8 cellular contexts compared by ENCODE assay signal in the genomic region with DNA sequence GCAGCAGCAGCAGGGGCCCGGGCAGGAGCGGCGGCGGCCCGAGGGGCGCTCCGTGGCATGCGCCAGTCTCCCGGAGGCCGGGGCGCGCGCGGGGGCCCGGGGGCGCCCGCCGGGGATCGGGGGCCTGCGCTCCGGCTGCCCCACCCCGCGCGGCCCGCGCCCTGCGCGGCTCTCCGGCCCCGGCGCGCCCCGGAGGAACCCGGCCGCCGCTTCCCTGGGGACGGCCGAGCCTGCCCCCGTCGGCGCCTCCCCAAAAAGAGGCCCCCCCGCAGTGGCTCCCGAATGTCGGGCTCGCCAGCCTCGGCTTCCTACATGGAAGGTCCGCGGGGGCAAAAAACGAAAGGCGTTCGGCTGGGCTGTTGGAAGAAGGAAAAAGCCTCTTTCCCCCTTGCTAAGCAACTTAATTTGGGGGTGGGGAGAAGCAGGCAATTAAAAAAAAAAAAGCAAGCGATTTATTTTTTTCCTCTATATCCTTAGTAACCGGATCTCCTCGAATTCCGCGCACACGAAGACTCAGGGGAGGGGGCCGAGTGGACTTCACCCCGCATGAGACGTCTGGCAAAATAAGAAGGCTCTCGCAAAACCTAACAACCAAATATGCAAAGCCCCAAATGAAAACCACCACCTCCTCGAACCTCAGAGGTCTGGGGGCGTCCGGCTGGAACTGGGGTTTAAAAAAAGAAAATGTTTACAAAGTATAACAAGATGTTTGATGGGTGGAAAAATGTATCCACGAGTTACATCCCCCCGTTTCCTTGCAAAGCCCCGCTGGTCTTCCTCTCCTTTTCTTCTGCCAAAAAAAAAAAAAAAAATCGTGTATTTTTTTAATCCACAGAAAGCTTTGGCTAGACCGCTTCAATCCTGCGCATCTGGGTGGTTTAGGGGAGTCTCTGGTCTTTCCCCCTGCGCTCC. TPM values are rescaled to one million over a fixed set of nuclear protein-coding genes. Genes with fewer than 3 reads are reported as not detected.
DNase-seq lines count a peak whose midpoint lies in the region; ATAC-seq and TF ChIP-seq lines count a peak whose summit lies in the region.

A gene with protein sequence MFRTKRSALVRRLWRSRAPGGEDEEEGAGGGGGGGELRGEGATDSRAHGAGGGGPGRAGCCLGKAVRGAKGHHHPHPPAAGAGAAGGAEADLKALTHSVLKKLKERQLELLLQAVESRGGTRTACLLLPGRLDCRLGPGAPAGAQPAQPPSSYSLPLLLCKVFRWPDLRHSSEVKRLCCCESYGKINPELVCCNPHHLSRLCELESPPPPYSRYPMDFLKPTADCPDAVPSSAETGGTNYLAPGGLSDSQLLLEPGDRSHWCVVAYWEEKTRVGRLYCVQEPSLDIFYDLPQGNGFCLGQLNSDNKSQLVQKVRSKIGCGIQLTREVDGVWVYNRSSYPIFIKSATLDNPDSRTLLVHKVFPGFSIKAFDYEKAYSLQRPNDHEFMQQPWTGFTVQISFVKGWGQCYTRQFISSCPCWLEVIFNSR (minus strand): TSS at position 430 of the 912 bp plus-strand sequence. CDS start 541 bp downstream, outside the sequence.

- intact Hi-C loops in CD4-positive, alpha-beta T cell (cut with DNase I, micrococcal nuclease) = loop anchor here (2.0 to 5.0 kb wide), 5 partner anchors 22 to 108 kb away; no protein-coding TSS in a partner anchor
- intact Hi-C loops in sciatic nerve (cut with DNase I) = no loop called here

- no peaks in the 10 kb centered on the region for H3K9me3 Mint-ChIP-seq in CD4-positive, alpha-beta T cell
- no peaks in the 10 kb centered on the region for H3K9me3 Mint-ChIP-seq in activated naive CD8-positive, alpha-beta T cell (ENCODE audit: low read depth)

- peaks cover 36% of the 10 kb centered on the region for H3K36me3 Mint-ChIP-seq in CD4-positive, alpha-beta T cell (ENCODE audit: low read depth)
- H3K36me3 Mint-ChIP-seq in activated naive CD8-positive, alpha-beta T cell = peaks cover 6% of the 10 kb centered on the region

- peak within 1 kb of the TSS; percentile 99 for H3K27ac Mint-ChIP-seq in CD4-positive, alpha-beta T cell
- peak within 1 kb of the TSS; percentile 80 for H3K27ac Mint-ChIP-seq in activated naive CD8-positive, alpha-beta T cell

- no peak for ATAC-seq in CD4-positive, alpha-beta T cell (ENCODE audit: poor library complexity)
- no peak for ATAC-seq in sciatic nerve
- ATAC-seq in GM18867 (IDR thresholded peaks at IDR 0.05; ENCODE audit: unreplicated experiment) = no peak

- POLR2A ChIA-PET in CD4-positive, alpha-beta T cell (lab: Charles Lee) = interaction anchor here (0.9 to 2.8 kb wide), 8 partner anchors 10 to 1928 kb away, joined by 3 to 50 read pairs (median 11); a partner anchor contains a TSS

- H3K27me3 ChIP-seq in CD4-positive, alpha-beta T cell (ENCODE audit: control insufficient read depth, insufficient read depth, low read length) = no peaks in the 10 kb centered on the region
- H3K27me3 ChIP-seq in HUES48 (ENCODE audit: control insufficient read depth, insufficient read depth, low read length) (peaks cover 17% of the 10 kb centered on the region; the same call in 1 of the 2 replicates), right atrium auricular region (no peaks in the 10 kb centered on the region)

- peak within 1 kb of the TSS; percentile 100 for H3K4me3 Mint-ChIP-seq in CD4-positive, alpha-beta T cell
- H3K4me3 Mint-ChIP-seq in activated naive CD8-positive, alpha-beta T cell = peak within 1 kb of the TSS; percentile 97

- no peaks in the 10 kb centered on the region for H3K27me3 Mint-ChIP-seq in CD4-positive, alpha-beta T cell
- H3K27me3 Mint-ChIP-seq in activated naive CD8-positive, alpha-beta T cell = no peaks in the 10 kb centered on the region

- TF ChIP-seq CTCF in CD4-positive, alpha-beta T cell (IDR thresholded peaks at IDR 0.05) = no peak
- no peak for TF ChIP-seq CTCF in right atrium auricular region (IDR thresholded peaks at IDR 0.05)

- peaks cover 24% of the 10 kb centered on the region for H3K36me3 ChIP-seq in HUES48 (ENCODE audit: control insufficient read depth, insufficient read depth, low read length)
- no peaks in the 10 kb centered on the region for H3K36me3 ChIP-seq in right atrium auricular region

- CTCF ChIA-PET in CD4-positive, alpha-beta T cell (lab: Charles Lee) = interaction anchor here (0.7 to 2.4 kb wide), 9 partner anchors 10 to 137 kb away, joined by 3 to 18 read pairs (median 4); no protein-coding TSS in a partner anchor

- H3K9me3 ChIP-seq in CD4-positive, alpha-beta T cell (ENCODE audit: control insufficient read depth, low read length) = no peaks in the 10 kb centered on the region
- no peaks in the 10 kb centered on the region for H3K9me3 ChIP-seq in HUES48 (ENCODE audit: control insufficient read depth, insufficient read depth, low read length)
- no peaks in the 10 kb centered on the region for H3K9me3 ChIP-seq in right atrium auricular region

- H3K4me1 ChIP-seq in HUES48 (ENCODE audit: control insufficient read depth, insufficient read depth, low read length) (peaks cover 48% of the 10 kb centered on the region), right atrium auricular region (peaks cover 0 to 42% of the 10 kb centered on the region in 2 donors)

- H3K9ac ChIP-seq in HUES48 (ENCODE audit: low read depth, low read length) = peak within 1 kb of the TSS; percentile 64

- H3K4me1 Mint-ChIP-seq in CD4-positive, alpha-beta T cell (ENCODE audit: low read depth) = peaks cover 59% of the 10 kb centered on the region
- H3K4me1 Mint-ChIP-seq in activated naive CD8-positive, alpha-beta T cell (ENCODE audit: low read depth) = peaks cover 53% of the 10 kb centered on the region

- H3K4me3 ChIP-seq in HUES48 (ENCODE audit: low read depth, low read length) (peak within 1 kb of the TSS; percentile 70), right atrium auricular region (peak within 1 kb of the TSS; percentile 73 to 97)

- H3K27ac ChIP-seq in CD4-positive, alpha-beta T cell (ENCODE audit: low read depth, low read length) = peak within 1 kb of the TSS; percentile 74
- H3K27ac ChIP-seq in HUES48 (ENCODE audit: low read depth, low read length) = peak within 1 kb of the TSS; percentile 87
- H3K27ac ChIP-seq in right atrium auricular region = peak within 1 kb of the TSS; percentile 98 to 99

- DNase-seq in CD4-positive, alpha-beta T cell = no peak
- DNase-seq in right atrium auricular region (ENCODE audit: low spot score) (no peak), sciatic nerve (ENCODE audit: low spot score) (peak; percentile 76)
- no peak for DNase-seq in effector CD8-positive, alpha-beta T cell (lab: John Stamatoyannopoulos, UW)
- no peak for DNase-seq in activated CD4-positive, CD25-positive, alpha-beta regulatory T cell treated with anti-CD3 and anti-CD28 coated beads, Interleukin-2, amount 50 U/mL, for 72 hours

RNA-seq across cellular contexts. Expression of the gene that starts here (rescaled TPM):
- 100 to 1,000 TPM; 244 to 254 TPM for total RNA-seq in CD4-positive, alpha-beta T cell
- total RNA-seq in right atrium auricular region (10 to 100 TPM; 55.1 to 98.1 TPM), sciatic nerve (44.0 TPM)
